In genomic region chr11:73866095-73866579, GRCh38 we compare ENCODE assay signal across 13 cellular contexts. TPM values are rescaled to one million over a fixed set of nuclear protein-coding genes. Genes with fewer than 3 reads are reported as not detected.
DNase-seq lines count a peak whose midpoint lies in the region; ATAC-seq and TF ChIP-seq lines count a peak whose summit lies in the region.
"Had no signal": no experiment of that assay in that cellular context is flagged by ENCODE, and none has a peak within 500 bp of the region (broad histone marks: within the 10 kb centered on the region; RNA-seq: fewer than 3 reads in every experiment).

No MANE protein-coding gene starts in this region.

- H3K27ac ChIP-seq in heart right ventricle (peak overlapping the region in 7 of 10 donors; percentile 5 to 67 (median 39)), mammary epithelial cell (ENCODE audit: insufficient read depth, low read depth, low read length) (no peak overlapping the region), hepatocyte (peak overlapping the region; percentile 74), uterus (peak overlapping the region; percentile 17 to 59)
- H3K27ac ChIP-seq: upper lobe of right lung had no signal

- H3K9ac ChIP-seq in mammary epithelial cell (ENCODE audit: insufficient read depth, low read length): no peak overlapping the region

- H3K27me3 ChIP-seq in heart right ventricle: no peaks in the 10 kb centered on the region
- H3K27me3 ChIP-seq in mammary epithelial cell (ENCODE audit: insufficient read depth, low read length): no peaks in the 10 kb centered on the region
- H3K27me3 ChIP-seq in hepatocyte: no peaks in the 10 kb centered on the region
- H3K27me3 ChIP-seq in uterus: no peaks in the 10 kb centered on the region
- H3K27me3 ChIP-seq: upper lobe of right lung had no signal

- BruUV-seq in mammary epithelial cell (replicated peaks; lab: Mats Ljungman, UMichigan): no TSS peak

- intact Hi-C loops in heart right ventricle (cut with DNase I): no loop called here
- intact Hi-C loops in Right ventricle myocardium superior (cut with DNase I): no loop called here
- intact Hi-C loops in mammary epithelial cell (cut with micrococcal nuclease): no loop called here
- intact Hi-C loops in uterus (cut with DNase I; ENCODE audit: low total_unique reads): no loop called here

- H4K20me1 ChIP-seq in mammary epithelial cell (ENCODE audit: insufficient read depth, low read length) (no peaks in the 10 kb centered on the region), hepatocyte (ENCODE audit: insufficient read depth, poor library complexity, severe bottlenecking) (no peaks in the 10 kb centered on the region)

- H3K4me3 ChIP-seq in heart right ventricle (no peak overlapping the region), mammary epithelial cell (replicated peaks in 1 of 3; ENCODE audit: insufficient read depth in 1 of 3, low read depth in 2 of 3, low read length in 3 of 3) (no peak overlapping the region), hepatocyte (no peak overlapping the region), uterus (no peak overlapping the region)
- H3K4me3 ChIP-seq: upper lobe of right lung had no signal

- DNase-seq in heart right ventricle (no peak), Right ventricle myocardium superior (no peak), mammary epithelial cell (peak; percentile 23), hepatocyte (ENCODE audit: low spot score) (no peak), uterus (no peak)
- DNase-seq: activated CD4-positive, alpha-beta T cell treated with anti-CD3 and anti-CD28 coated beads, Interleukin-2, amount 10 ng/mL, durations not matched to agents 7 days and 5 days; GDM1; head of caudate nucleus; NCI-H1417 treated with DMSO at 0.1 percent for 48 hours; upper lobe of right lung had no signal

- peaks cover 0 to 18% (median 10%) of the 10 kb centered on the region in 9 donors for H3K4me1 ChIP-seq in heart right ventricle
- H3K4me1 ChIP-seq in mammary epithelial cell (ENCODE audit: insufficient read depth, low read length): peaks cover 11% of the 10 kb centered on the region
- H3K4me1 ChIP-seq in hepatocyte (ENCODE audit: insufficient read depth): peaks cover 8% of the 10 kb centered on the region
- peaks cover 0 to 4% of the 10 kb centered on the region in 2 donors for H3K4me1 ChIP-seq in uterus
- H3K4me1 ChIP-seq: upper lobe of right lung had no signal

- in situ Hi-C loops in mammary epithelial cell (cut with MboI; ENCODE audit: low sequenced_read_pairs in 2 of 2): no loop called here

- H3K4me2 ChIP-seq in mammary epithelial cell (ENCODE audit: insufficient read depth, low read depth, low read length): no peak overlapping the region
- H3K4me2 ChIP-seq in hepatocyte: no peak overlapping the region

- 81 to 89% methylated on average over 5 of the region's 5 CpGs for WGBS in heart right ventricle, 2 donors
- WGBS in mammary epithelial cell (ENCODE audit: low coverage, missing lambda C conversion rate): 95% methylated on average over 5 of the region's 5 CpGs
- 92% methylated on average over 5 of the region's 5 CpGs for WGBS in hepatocyte (ENCODE audit: low lambda C conversion rate, missing lambda C conversion rate)

- H3K79me2 ChIP-seq in mammary epithelial cell (ENCODE audit: insufficient read depth, low read length): no peaks in the 10 kb centered on the region
- no peaks in the 10 kb centered on the region for H3K79me2 ChIP-seq in hepatocyte

- H2AFZ ChIP-seq in mammary epithelial cell (ENCODE audit: low read depth, low read length) (no peak overlapping the region), hepatocyte (no peak overlapping the region)

- TF ChIP-seq POLR2A in uterus (IDR thresholded peaks at IDR 0.05): no peak
- no peak for TF ChIP-seq POLR2A in GM18505 (IDR thresholded peaks at IDR 0.05; ENCODE audit: borderline replicate concordance, extremely low read depth, insufficient read depth, insufficient read length)

- dilution Hi-C loops in mammary epithelial cell (cut with HindIII; ENCODE audit: low sequenced_read_pairs): no loop called here

- H3K9me3 ChIP-seq in heart right ventricle (no peaks in the 10 kb centered on the region), mammary epithelial cell (replicated peaks; ENCODE audit: insufficient read depth, low read length) (no peaks in the 10 kb centered on the region), hepatocyte (ENCODE audit: low read depth) (no peaks in the 10 kb centered on the region), uterus (no peaks in the 10 kb centered on the region)
- H3K9me3 ChIP-seq: upper lobe of right lung had no signal

- no peaks in the 10 kb centered on the region for H3K9me2 ChIP-seq in hepatocyte (replicated peaks; ENCODE audit: insufficient read depth)

- ATAC-seq in heart right ventricle (peak in 4 of 8 donors; percentile 13 to 54 (median 40)), Right ventricle myocardium superior (ENCODE audit: poor library complexity) (no peak), GM18861 (IDR thresholded peaks at IDR 0.05; ENCODE audit: unreplicated experiment) (no peak), GM18505 (IDR thresholded peaks at IDR 0.05; ENCODE audit: unreplicated experiment) (no peak), HG03460 (IDR thresholded peaks at IDR 0.05; ENCODE audit: unreplicated experiment) (no peak)

- CTCF ChIA-PET in mammary epithelial cell (lab: Charles Lee; ENCODE audit: low non-redundant PET): no interaction called here

- H3K36me3 ChIP-seq in heart right ventricle (peaks cover 0 to 72% (median 8%) of the 10 kb centered on the region in 9 donors), mammary epithelial cell (ENCODE audit: insufficient read depth, low read length) (no peaks in the 10 kb centered on the region), hepatocyte (replicated peaks; ENCODE audit: insufficient read depth, low read depth) (no peaks in the 10 kb centered on the region), uterus (no peaks in the 10 kb centered on the region)

- TF ChIP-seq CTCF in heart right ventricle (IDR thresholded peaks at IDR 0.05): no peak
- no peak for TF ChIP-seq CTCF in mammary epithelial cell (conservative IDR thresholded peaks at IDR 0.05 in 1 of 2, IDR thresholded peaks at IDR 0.05 in 1 of 2; ENCODE audit: extremely low read depth in 1 of 2, insufficient read depth in 1 of 2, low read depth in 1 of 2, low read length in 2 of 2)
- no peak for TF ChIP-seq CTCF in hepatocyte (IDR thresholded peaks at IDR 0.05; ENCODE audit: poor library complexity)
- TF ChIP-seq CTCF in uterus (IDR thresholded peaks at IDR 0.05): no peak

RNA-seq across cellular contexts. Expression of gene COA4, which starts 10.5 kb away (rescaled TPM):
- total RNA-seq in heart right ventricle: 10 to 100 TPM; 42.3 to 63.2 (median 50.9) TPM
- polyA plus RNA-seq in heart right ventricle: 100 to 1,000 TPM in 1 of 2 donors, 10 to 100 TPM in 1; 67.5 to 129 TPM
- 46.5 TPM for total RNA-seq in Right ventricle myocardium superior
- total RNA-seq in mammary epithelial cell: 10 to 100 TPM; 58.0 to 75.4 TPM
- polyA plus RNA-seq in mammary epithelial cell: 118 TPM
- polyA minus RNA-seq in mammary epithelial cell: 71.0 TPM
- total RNA-seq in hepatocyte: 89.3 and 99.4 TPM in 2 replicates
- 103 and 125 TPM in 2 replicates for polyA plus RNA-seq in hepatocyte
- 100 to 1,000 TPM in 2 of 4 donors, 10 to 100 TPM in 2; 28.1 to 147 (median 84.8) TPM for total RNA-seq in uterus

RNA-seq across cellular contexts. Expression of gene PAAF1, which starts 10.7 kb away (rescaled TPM):
- total RNA-seq in heart right ventricle (10 to 100 TPM in 8 of 10 donors, 1 to 10 TPM in 2; 7.7 to 14.3 (median 12.7) TPM), Right ventricle myocardium superior (11.3 TPM), mammary epithelial cell (10 to 100 TPM in 1 of 2 donors, 1 to 10 TPM in 1; 7.7 to 20.0 TPM), hepatocyte (10.5 and 16.0 TPM in 2 replicates), uterus (10 to 100 TPM in 2 of 4 donors, 1 to 10 TPM in 1, under 1 TPM in 1; 0.59 to 20.8 (median 9.0) TPM)
- polyA plus RNA-seq in heart right ventricle (10 to 100 TPM; 12.8 to 27.4 TPM), mammary epithelial cell (13.9 TPM), hepatocyte (31.0 TPM in 2 replicates)
- 43.8 TPM for polyA minus RNA-seq in mammary epithelial cell
